7 cellular contexts compared by ENCODE assay signal in the genomic region with DNA sequence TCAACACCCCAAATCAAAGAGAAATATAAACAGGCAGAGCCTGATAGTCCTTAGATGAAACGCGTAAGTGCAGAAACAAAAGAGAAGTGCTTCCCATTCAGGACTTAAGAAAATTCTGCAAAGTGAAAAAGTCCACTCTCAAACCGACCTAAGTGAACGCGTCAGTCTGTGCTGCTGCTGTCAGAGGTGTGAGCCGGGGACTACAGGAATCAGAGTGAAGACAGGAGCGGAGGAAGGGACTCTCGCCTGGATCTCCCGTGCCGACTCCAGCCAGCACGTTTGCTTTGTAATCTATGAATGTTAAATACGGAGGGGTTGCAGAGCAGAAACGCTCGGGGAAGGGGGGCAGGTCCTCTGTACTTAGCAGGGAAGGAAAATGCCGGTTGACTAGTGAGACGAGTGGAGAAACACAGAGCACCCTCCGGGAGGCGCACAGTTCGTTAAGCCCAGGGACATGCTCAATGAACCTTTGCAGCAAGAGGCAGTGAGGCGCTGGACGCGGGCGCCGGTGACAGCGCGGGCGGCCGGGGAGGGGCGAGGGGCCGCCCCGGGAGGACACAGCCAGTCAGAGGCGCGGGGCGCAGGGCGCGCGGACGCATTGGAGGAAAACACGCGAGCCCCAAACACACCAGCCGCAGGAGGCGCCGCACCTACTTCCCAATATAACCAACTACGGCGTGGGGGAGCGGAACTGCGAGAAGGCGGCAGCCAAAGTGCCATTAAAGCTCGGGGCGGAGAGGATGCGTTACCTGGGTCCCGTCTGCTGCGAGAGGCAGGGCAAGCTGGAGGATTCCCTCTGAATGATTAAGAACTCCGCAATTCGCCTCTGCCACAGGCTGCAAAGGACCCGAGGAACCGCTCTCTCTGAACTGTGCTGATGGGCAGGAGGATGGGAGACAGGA. TPM values are rescaled to one million over a fixed set of nuclear protein-coding genes. Genes with fewer than 3 reads are reported as not detected.
DNase-seq lines count a peak whose midpoint lies in the region; ATAC-seq and TF ChIP-seq lines count a peak whose summit lies in the region.

TSS of gene CNTN5 (plus strand) at position 626 of the 902 bp plus-strand sequence.

- H3K27ac ChIP-seq in duodenal mucosa (ENCODE audit: low read depth, low read length) = no peak within 1 kb of the TSS
- no peak within 1 kb of the TSS for H3K27ac ChIP-seq in suprapubic skin

- no peak within 1 kb of the TSS for H3K9ac ChIP-seq in duodenal mucosa (ENCODE audit: low read depth in 1 of 2, low read length in 2 of 2)

- 2% methylated on average over 29 of the region's 57 CpGs for WGBS in suprapubic skin

- ATAC-seq in GM18511 (IDR thresholded peaks at IDR 0.05; ENCODE audit: unreplicated experiment) = peak; percentile 44

- TF ChIP-seq CTCF in suprapubic skin (IDR thresholded peaks at IDR 0.05) = no peak

- peaks cover 5 to 12% of the 10 kb centered on the region in 2 donors for H3K27me3 ChIP-seq in duodenal mucosa (ENCODE audit: control insufficient read depth in 1 of 2, insufficient read depth in 2 of 2, low read length in 2 of 2)
- H3K27me3 ChIP-seq in suprapubic skin = peaks cover 36% of the 10 kb centered on the region

- H3K4me3 ChIP-seq in Jurkat, Clone E6-1 (ENCODE audit: low read length) = peak within 1 kb of the TSS; percentile 18
- peak within 1 kb of the TSS; percentile 12 to 48 for H3K4me3 ChIP-seq in duodenal mucosa (ENCODE audit: low read depth in 1 of 2, low read length in 2 of 2)
- H3K4me3 ChIP-seq in suprapubic skin = peak within 1 kb of the TSS; percentile 30

- peak; percentile 1 for DNase-seq in Jurkat, Clone E6-1 (ENCODE audit: low read depth, low spot score)
- DNase-seq in SW 1271 (lab: John Stamatoyannopoulos, UW) (peak; percentile 74 to 79), lung microvascular endothelial cell (ENCODE audit: low read depth in 2 of 2) (peak; percentile 5 to 15), suprapubic skin (ENCODE audit: low spot score in 2 of 2) (peak in 1 of 2 donors; percentile 79), AML-193 (lab: John Stamatoyannopoulos, UW) (no peak)

- TF ChIP-seq EP300 in suprapubic skin (IDR thresholded peaks at IDR 0.05) = no peak

- H3K36me3 ChIP-seq in duodenal mucosa (ENCODE audit: control insufficient read depth in 1 of 2, insufficient read depth in 2 of 2, low read length in 2 of 2) (no peaks in the 10 kb centered on the region), suprapubic skin (no peaks in the 10 kb centered on the region)

- H3K4me1 ChIP-seq in duodenal mucosa (ENCODE audit: control insufficient read depth in 1 of 2, insufficient read depth in 2 of 2, low read length in 2 of 2) (peaks cover 0 to 3% of the 10 kb centered on the region in 2 donors), suprapubic skin (peaks cover 13% of the 10 kb centered on the region)

- H3K9me3 ChIP-seq in duodenal mucosa (ENCODE audit: control insufficient read depth in 1 of 2, low read length in 2 of 2) = no peaks in the 10 kb centered on the region
- H3K9me3 ChIP-seq in suprapubic skin = no peaks in the 10 kb centered on the region

- TF ChIP-seq POLR2A in suprapubic skin (IDR thresholded peaks at IDR 0.05) = no peak

RNA-seq across cellular contexts. Expression of gene CNTN5, which starts in this region (rescaled TPM):
- polyA plus RNA-seq in Jurkat, Clone E6-1 (2012; ENCODE audit: insufficient read depth, insufficient read length) = not detected
- total RNA-seq in lung microvascular endothelial cell (not detected in 2 replicates), suprapubic skin (not detected)

Comparison
In these comparisons a context has a peak if more than half of its experiments do, and no peak if none do; other contexts are left out.
1. Peak in DNase-seq in lung microvascular endothelial cell; RNA of the gene not detected or under 1 TPM.
2. DNase-seq: peak in Jurkat, Clone E6-1 (single experiment) and SW 1271 (2 of 2); none in AML-193 (0 of 2).
3. Peak in every context shown above with its lines, with median percentiles within 50 percentile points of each other: H3K4me3 ChIP-seq.